ENCODE assay signal across 1 cellular context in the genomic region with DNA sequence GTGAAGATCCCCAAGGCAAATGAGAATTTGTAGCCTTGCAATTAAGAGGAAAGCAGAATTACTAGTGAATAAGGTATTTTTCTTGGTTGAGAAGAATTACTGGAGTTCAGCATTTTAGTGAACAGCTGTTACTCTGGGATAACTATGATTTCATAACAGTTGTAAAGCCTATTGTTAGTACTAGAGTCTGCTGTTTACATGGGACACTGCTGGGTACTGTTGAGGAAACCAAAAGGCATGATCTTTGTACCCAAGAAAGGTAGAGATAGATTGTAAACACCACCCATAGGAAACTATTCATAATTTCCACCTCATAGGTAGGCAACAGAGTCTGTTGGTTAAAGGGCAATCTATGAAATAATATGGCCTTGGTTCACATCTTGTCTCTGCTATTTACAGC.
TF ChIP-seq lines count a peak whose summit lies in the region.

No MANE protein-coding gene starts in this region.

TF ChIP-seq in WTC11, 78 proteins besides CTCF, POLR2A, EP300 and RAD21 (continued from another document):
- TF ChIP-seq, protein P1, sequence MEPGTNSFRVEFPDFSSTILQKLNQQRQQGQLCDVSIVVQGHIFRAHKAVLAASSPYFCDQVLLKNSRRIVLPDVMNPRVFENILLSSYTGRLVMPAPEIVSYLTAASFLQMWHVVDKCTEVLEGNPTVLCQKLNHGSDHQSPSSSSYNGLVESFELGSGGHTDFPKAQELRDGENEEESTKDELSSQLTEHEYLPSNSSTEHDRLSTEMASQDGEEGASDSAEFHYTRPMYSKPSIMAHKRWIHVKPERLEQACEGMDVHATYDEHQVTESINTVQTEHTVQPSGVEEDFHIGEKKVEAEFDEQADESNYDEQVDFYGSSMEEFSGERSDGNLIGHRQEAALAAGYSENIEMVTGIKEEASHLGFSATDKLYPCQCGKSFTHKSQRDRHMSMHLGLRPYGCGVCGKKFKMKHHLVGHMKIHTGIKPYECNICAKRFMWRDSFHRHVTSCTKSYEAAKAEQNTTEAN (CRISPR knock-in tag; IDR thresholded peaks at IDR 0.05): no peak
- TF ChIP-seq, protein P2, sequence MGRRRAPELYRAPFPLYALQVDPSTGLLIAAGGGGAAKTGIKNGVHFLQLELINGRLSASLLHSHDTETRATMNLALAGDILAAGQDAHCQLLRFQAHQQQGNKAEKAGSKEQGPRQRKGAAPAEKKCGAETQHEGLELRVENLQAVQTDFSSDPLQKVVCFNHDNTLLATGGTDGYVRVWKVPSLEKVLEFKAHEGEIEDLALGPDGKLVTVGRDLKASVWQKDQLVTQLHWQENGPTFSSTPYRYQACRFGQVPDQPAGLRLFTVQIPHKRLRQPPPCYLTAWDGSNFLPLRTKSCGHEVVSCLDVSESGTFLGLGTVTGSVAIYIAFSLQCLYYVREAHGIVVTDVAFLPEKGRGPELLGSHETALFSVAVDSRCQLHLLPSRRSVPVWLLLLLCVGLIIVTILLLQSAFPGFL (CRISPR knock-in tag; IDR thresholded peaks at IDR 0.05; ENCODE audit: borderline replicate concordance): no peak
